Comparison of ENCODE assay signal across 16 cellular contexts in genomic region chr17:56289321-56289720, GRCh38.
"Had no signal": no experiment of that assay in that cellular context is flagged by ENCODE, and none has a peak within 500 bp of the region (broad histone marks: within the 10 kb centered on the region; RNA-seq: fewer than 3 reads in every experiment).

No MANE protein-coding gene starts in this region.

- ATAC-seq: left lobe of liver; mucosa of descending colon; naive thymus-derived CD8-positive, alpha-beta T cell; WTC11 had no signal

- H3K27ac ChIP-seq: dorsolateral prefrontal cortex, testis, upper lobe of left lung had no signal

- H3K4me1 ChIP-seq: testis had no signal

- DNase-seq: activated CD4-positive, alpha-beta memory T cell treated with anti-CD3 and anti-CD28 coated beads, Interleukin-2, amount 10 ng/mL, durations not matched to agents 7 days and 5 days; activated CD4-positive, alpha-beta T cell treated with anti-CD3 and anti-CD28 coated beads for 4 hours; activated naive CD4-positive, alpha-beta T cell treated with anti-CD3 and anti-CD28 coated beads, Interleukin-2, amount 10 ng/mL, durations not matched to agents 7 days and 5 days; activated T-cell treated with anti-CD3 and anti-CD28 coated beads, Interleukin-2, amount 50 U/mL, for 24 hours; dorsolateral prefrontal cortex; endodermal cell; hippocampal formation; mucosa of descending colon; naive thymus-derived CD8-positive, alpha-beta T cell; retina; spleen; testis; upper lobe of left lung had no signal

- H3K27me3 ChIP-seq: dorsolateral prefrontal cortex, neutrophil, spleen, testis, upper lobe of left lung had no signal

- H3K9me3 ChIP-seq: mucosa of descending colon, neutrophil, spleen, testis, upper lobe of left lung had no signal

- H3K4me3 ChIP-seq: mucosa of descending colon, testis had no signal

- H3K36me3 ChIP-seq: neutrophil, spleen, upper lobe of left lung had no signal
